In genomic region chr3:30952786-30953185, GRCh38 we compare ENCODE assay signal across 18 cellular contexts. TPM values are rescaled to one million over a fixed set of nuclear protein-coding genes. Genes with fewer than 3 reads are reported as not detected.
"Had no signal": no experiment of that assay in that cellular context is flagged by ENCODE, and none has a peak within 500 bp of the region (broad histone marks: within the 10 kb centered on the region; RNA-seq: fewer than 3 reads in every experiment).

No MANE protein-coding gene starts in this region.

- H3K4me1 Mint-ChIP-seq: activated naive CD8-positive, alpha-beta T cell treated with anti-CD3 and anti-CD28 coated beads, Interleukin-2, amount 10 ng/mL, durations not matched to agents 7 days and 5 days; memory B cell; naive thymus-derived CD8-positive, alpha-beta T cell; stimulated activated effector memory CD8-positive, alpha-beta T cell treated with anti-CD3 and anti-CD28 coated beads, Interleukin-12 subunit alpha, Interleukin-12 subunit beta, amount 100 ng/mL, for 72 hours had no signal

- H3K4me3 ChIP-seq: breast epithelium, hepatocyte, mucosa of descending colon, pancreas, tibial artery, uterus had no signal

- H3K4me3 Mint-ChIP-seq: activated naive CD8-positive, alpha-beta T cell treated with anti-CD3 and anti-CD28 coated beads, Interleukin-2, amount 10 ng/mL, durations not matched to agents 7 days and 5 days; dendritic cell treated with granulocyte-macrophage colony-stimulating factor and Interleukin-4, amounts not matched to agents 40 ng/mL and 50 ng/mL, for 4 days; effector memory CD8-positive, alpha-beta T cell; memory B cell; naive thymus-derived CD8-positive, alpha-beta T cell; stimulated activated effector memory CD8-positive, alpha-beta T cell treated with anti-CD3 and anti-CD28 coated beads, Interleukin-12 subunit alpha, Interleukin-12 subunit beta, amount 100 ng/mL, for 72 hours had no signal

- H3K27me3 Mint-ChIP-seq: dendritic cell treated with granulocyte-macrophage colony-stimulating factor and Interleukin-4, amounts not matched to agents 40 ng/mL and 50 ng/mL, for 4 days; memory B cell had no signal

- H3K27me3 ChIP-seq: breast epithelium, hepatocyte, pancreas, tibial artery, uterus had no signal

- H3K27ac ChIP-seq: breast epithelium, hepatocyte, pancreas, tibial artery, uterus had no signal

- H3K9me3 Mint-ChIP-seq: dendritic cell treated with granulocyte-macrophage colony-stimulating factor and Interleukin-4, amounts not matched to agents 40 ng/mL and 50 ng/mL, for 4 days; effector memory CD8-positive, alpha-beta T cell; memory B cell; stimulated activated effector memory CD8-positive, alpha-beta T cell treated with anti-CD3 and anti-CD28 coated beads, Interleukin-12 subunit alpha, Interleukin-12 subunit beta, amount 100 ng/mL, for 72 hours had no signal

- H3K27ac Mint-ChIP-seq: activated naive CD8-positive, alpha-beta T cell treated with anti-CD3 and anti-CD28 coated beads, Interleukin-2, amount 10 ng/mL, durations not matched to agents 7 days and 5 days; dendritic cell treated with granulocyte-macrophage colony-stimulating factor and Interleukin-4, amounts not matched to agents 40 ng/mL and 50 ng/mL, for 4 days; effector memory CD8-positive, alpha-beta T cell; memory B cell; stimulated activated effector memory CD8-positive, alpha-beta T cell treated with anti-CD3 and anti-CD28 coated beads, Interleukin-12 subunit alpha, Interleukin-12 subunit beta, amount 100 ng/mL, for 72 hours had no signal

- DNase-seq: activated naive CD4-positive, alpha-beta T cell; activated naive CD8-positive, alpha-beta T cell treated with anti-CD3 and anti-CD28 coated beads, Interleukin-2, amount 10 ng/mL, durations not matched to agents 7 days and 5 days; activated T-cell treated with anti-CD3 and anti-CD28 coated beads for 4 hours; effector memory CD8-positive, alpha-beta T cell; islet precursor cell; mucosa of descending colon; naive thymus-derived CD8-positive, alpha-beta T cell; pancreas; tibial artery; uterus had no signal

- H3K36me3 ChIP-seq: breast epithelium, pancreas, tibial artery, uterus had no signal

- H3K9me3 ChIP-seq: breast epithelium, mucosa of descending colon, pancreas, tibial artery, uterus had no signal

- H3K4me1 ChIP-seq: breast epithelium, pancreas, tibial artery, uterus had no signal

- ATAC-seq: effector memory CD8-positive, alpha-beta T cell; left lobe of liver; mucosa of descending colon; naive thymus-derived CD8-positive, alpha-beta T cell; pancreas; sciatic nerve; stimulated activated effector memory CD8-positive, alpha-beta T cell treated with anti-CD3 and anti-CD28 coated beads, Interleukin-12 subunit alpha, Interleukin-12 subunit beta, amount 100 ng/mL, for 72 hours had no signal

- H3K36me3 Mint-ChIP-seq: activated naive CD8-positive, alpha-beta T cell treated with anti-CD3 and anti-CD28 coated beads, Interleukin-2, amount 10 ng/mL, durations not matched to agents 7 days and 5 days; memory B cell; stimulated activated effector memory CD8-positive, alpha-beta T cell treated with anti-CD3 and anti-CD28 coated beads, Interleukin-12 subunit alpha, Interleukin-12 subunit beta, amount 100 ng/mL, for 72 hours had no signal

RNA-seq across cellular contexts. Expression of gene GADL1, which starts 58.3 kb away (rescaled TPM):
- total RNA-seq: activated naive CD8-positive, alpha-beta T cell treated with anti-CD3 and anti-CD28 coated beads, Interleukin-2, amount 10 ng/mL, durations not matched to agents 7 days and 5 days; breast epithelium; left lobe of liver; mucosa of descending colon; naive thymus-derived CD8-positive, alpha-beta T cell; pancreas; T-helper 2 cell treated with Interferon-gamma antibody and Interleukin-4, amounts not matched to agents 100 ng/mL and 5 ng/mL, for 36 hours had no signal
- polyA plus RNA-seq: hepatocyte; naive thymus-derived CD8-positive, alpha-beta T cell had no signal
